In the genomic region with DNA sequence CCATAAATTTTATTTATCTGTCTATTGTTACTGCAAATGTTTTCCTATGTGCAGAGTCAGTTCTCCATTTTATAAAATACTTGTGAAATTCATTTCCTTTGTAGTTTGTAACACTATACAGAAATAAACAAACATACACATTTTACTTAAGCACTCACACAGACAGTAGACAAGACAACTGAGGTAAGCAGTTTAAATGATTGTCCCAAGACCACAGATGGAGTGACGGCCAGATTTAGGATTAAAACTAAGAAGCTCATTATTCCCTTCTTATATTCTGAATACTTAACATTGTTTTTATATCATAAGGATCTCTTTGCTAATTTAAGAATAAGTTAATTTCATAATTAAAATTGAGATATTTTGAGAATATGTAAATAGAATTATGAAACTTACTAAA, we compare ENCODE assay signal across 8 cellular contexts.
A peak's percentile ranks its signal among the peaks of the same experiment; 100 is the strongest.
DNase-seq lines count a peak whose midpoint lies in the region; ATAC-seq, FAIRE-seq and TF ChIP-seq lines count a peak whose summit lies in the region.

No MANE protein-coding gene starts in this region.

- peak overlapping the region; percentile 82 for H3K4me3 Mint-ChIP-seq in HFFc6
- H3K4me3 Mint-ChIP-seq in astrocyte (ENCODE audit: unreplicated experiment): peak overlapping the region; percentile 66

- TF ChIP-seq POLR2A in testis (IDR thresholded peaks at IDR 0.05): no peak

- CTCF ChIA-PET in A673 (lab: Charles Lee): no interaction called here

- H3K27ac Mint-ChIP-seq in HFFc6 (0 out of 2 replicates have a peak overlapping the region, but pooled peaks have one; percentile 35), astrocyte (ENCODE audit: unreplicated experiment) (peak overlapping the region; percentile 93)

- BruUV-seq in A673 (replicated peaks; lab: Mats Ljungman, UMichigan): no TSS peak

- no peak for ATAC-seq in foreskin keratinocyte

- H3K27ac ChIP-seq in A673 (ENCODE audit: low read depth, low read length, poor library complexity, severe bottlenecking) (no peak overlapping the region), astrocyte (ENCODE audit: low read depth, low read length) (no peak overlapping the region), foreskin keratinocyte (no peak overlapping the region), testis (peak overlapping the region in 1 of 2 donors; percentile 72)

- H3K4me2 ChIP-seq in astrocyte (ENCODE audit: low read length): no peak overlapping the region

- H3K36me3 Mint-ChIP-seq in HFFc6 (ENCODE audit: low read depth) (no peaks in the 10 kb centered on the region), astrocyte (ENCODE audit: low read depth, unreplicated experiment) (peaks cover 2% of the 10 kb centered on the region)

- peaks cover 2% of the 10 kb centered on the region; the same call in 1 of the 2 replicates for H3K27me3 Mint-ChIP-seq in HFFc6 (ENCODE audit: insufficient read depth)
- H3K27me3 Mint-ChIP-seq in astrocyte (ENCODE audit: low read depth, unreplicated experiment): no peaks in the 10 kb centered on the region

- no peak for TF ChIP-seq CTCF in A673 (conservative IDR thresholded peaks at IDR 0.05; ENCODE audit: low read depth, low read length)
- TF ChIP-seq CTCF in HFFc6 (IDR thresholded peaks at IDR 0.05): no peak
- TF ChIP-seq CTCF in astrocyte (IDR thresholded peaks at IDR 0.05; ENCODE audit: insufficient read depth, low read depth, low read length): no peak
- TF ChIP-seq CTCF in foreskin keratinocyte (conservative IDR thresholded peaks at IDR 0.05): no peak
- TF ChIP-seq CTCF in testis (IDR thresholded peaks at IDR 0.05): no peak

- H3K9me3 Mint-ChIP-seq in HFFc6 (no peaks in the 10 kb centered on the region), astrocyte (ENCODE audit: unreplicated experiment) (no peaks in the 10 kb centered on the region)

- WGBS in testis, 2 donors: 47 to 50% methylated on average over 1 of the region's 1 CpG

- H3K4me3 ChIP-seq in A673 (ENCODE audit: low read depth, low read length, poor library complexity, severe bottlenecking) (peak overlapping the region; percentile 48), astrocyte (ENCODE audit: insufficient read depth, low read depth, low read length) (no peak overlapping the region), testis (no peak overlapping the region)

- H4K20me1 ChIP-seq in astrocyte (ENCODE audit: insufficient read depth, low read length): peaks cover 7% of the 10 kb centered on the region

- intact Hi-C loops in A673 (cut with micrococcal nuclease; ENCODE audit: unreplicated experiment) (no loop called here), testis (cut with DNase I; ENCODE audit: low total_unique reads) (no loop called here)

- H3K4me1 Mint-ChIP-seq in HFFc6 (ENCODE audit: low read depth): peaks cover 17% of the 10 kb centered on the region
- peaks cover 29% of the 10 kb centered on the region for H3K4me1 Mint-ChIP-seq in astrocyte (ENCODE audit: low read depth, unreplicated experiment)

- no peak for DNase-seq in A673 (ENCODE audit: low spot score)
- no peak for DNase-seq in HFFc6
- no peak for DNase-seq in astrocyte (ENCODE audit: low read depth)
- peak; percentile 29 for DNase-seq in medulla oblongata (ENCODE audit: extremely low spot score)
- no peak for DNase-seq in COLO668 (lab: John Stamatoyannopoulos, UW; ENCODE audit: unreplicated experiment)
- DNase-seq in foreskin keratinocyte: no peak
- DNase-seq in nucleus accumbens (lab: John Stamatoyannopoulos, UW): no peak
- no peak for DNase-seq in testis

- H3K79me2 ChIP-seq in astrocyte (ENCODE audit: insufficient read depth, low read length): peaks cover 14% of the 10 kb centered on the region

- H3K9ac ChIP-seq in astrocyte (ENCODE audit: low read length): no peak overlapping the region

- H3K9me3 ChIP-seq in A673 (ENCODE audit: low read depth, low read length, poor library complexity, severe bottlenecking): no peaks in the 10 kb centered on the region
- H3K9me3 ChIP-seq in astrocyte (ENCODE audit: insufficient read depth, low read depth, low read length): no peaks in the 10 kb centered on the region
- no peaks in the 10 kb centered on the region for H3K9me3 ChIP-seq in testis

- H2AFZ ChIP-seq in astrocyte (ENCODE audit: low read depth, low read length): no peak overlapping the region

- no peaks in the 10 kb centered on the region for H3K27me3 ChIP-seq in A673 (replicated peaks; ENCODE audit: insufficient read depth, low read depth, low read length, poor library complexity)
- no peaks in the 10 kb centered on the region for H3K27me3 ChIP-seq in astrocyte (ENCODE audit: insufficient read depth, low read length)
- no peaks in the 10 kb centered on the region for H3K27me3 ChIP-seq in foreskin keratinocyte
- H3K27me3 ChIP-seq in testis: no peaks in the 10 kb centered on the region

- H3K36me3 ChIP-seq in A673 (ENCODE audit: insufficient read depth, low read length, poor library complexity, severe bottlenecking): no peaks in the 10 kb centered on the region
- H3K36me3 ChIP-seq in astrocyte (ENCODE audit: insufficient read depth, low read length): no peaks in the 10 kb centered on the region
- H3K36me3 ChIP-seq in testis (ENCODE audit: low read depth, missing control alignments): no peaks in the 10 kb centered on the region

- POLR2A ChIA-PET in A673 (lab: Charles Lee; ENCODE audit: low non-redundant PET): interaction anchor here (0.5 to 0.6 kb wide), 2 partner anchors 94 to 468 kb away, joined by 8 to 9 read pairs; no protein-coding TSS in a partner anchor

- FAIRE-seq in astrocyte (lab: Jason Lieb, UNC): no peak

- H3K4me1 ChIP-seq in A673 (ENCODE audit: insufficient read depth, low read length, poor library complexity, severe bottlenecking): peaks cover 13% of the 10 kb centered on the region
- peaks cover 3% of the 10 kb centered on the region for H3K4me1 ChIP-seq in astrocyte (ENCODE audit: insufficient read depth, low read length)
- no peaks in the 10 kb centered on the region for H3K4me1 ChIP-seq in foreskin keratinocyte
- peaks cover 11% of the 10 kb centered on the region for H3K4me1 ChIP-seq in testis
